ENCODE assay signal across 10 cellular contexts in the genomic region with DNA sequence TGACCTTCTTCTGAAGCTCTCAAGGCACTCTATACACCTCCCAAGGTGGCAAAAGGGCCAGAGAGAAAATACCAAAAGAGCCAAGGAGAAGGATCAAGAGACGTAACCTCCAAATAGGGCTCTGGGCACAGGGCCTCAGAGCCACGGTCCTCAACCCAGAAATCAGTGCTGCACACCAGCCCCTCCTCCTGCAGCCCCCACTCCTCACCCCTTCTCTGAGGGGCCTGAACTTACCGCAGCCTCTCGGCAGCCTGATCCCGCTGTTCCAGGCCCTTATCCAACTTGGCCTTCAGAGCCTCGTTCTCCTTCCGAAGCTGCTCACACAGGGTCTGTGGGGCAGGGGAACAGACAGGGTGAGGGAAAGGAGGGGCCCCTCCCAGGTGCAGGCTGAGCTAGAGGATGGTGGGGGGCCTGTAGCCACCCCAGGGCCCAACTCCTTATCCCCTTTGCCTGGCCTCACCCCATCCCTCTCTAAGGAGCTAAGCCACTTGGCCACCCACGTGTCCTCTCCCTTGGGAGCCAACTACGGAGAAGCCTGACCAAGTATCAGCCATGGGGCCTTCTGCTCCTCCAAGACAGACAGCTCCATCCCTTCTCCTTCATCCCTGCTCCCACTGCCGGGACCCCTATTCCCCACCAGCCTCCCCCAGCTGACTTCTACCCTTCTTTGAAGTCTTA. TPM values are rescaled to one million over a fixed set of nuclear protein-coding genes. Genes with fewer than 3 reads are reported as not detected.
DNase-seq lines count a peak whose midpoint lies in the region; ATAC-seq, FAIRE-seq and TF ChIP-seq lines count a peak whose summit lies in the region.
"Had no signal": no experiment of that assay in that cellular context is flagged by ENCODE, and none has a peak within 500 bp of the region (broad histone marks: within the 10 kb centered on the region; RNA-seq: fewer than 3 reads in every experiment).

No MANE protein-coding gene starts in this region.

- intact Hi-C loops in kidney (cut with DNase I), result loop anchor here (5.0 kb wide), 1 partner anchor 65 kb away; no protein-coding TSS in a partner anchor

- H3K27ac ChIP-seq in kidney (ENCODE audit: low read depth in 2 of 2, low read length in 2 of 2) (peak overlapping the region in 1 of 2 donors; percentile 8), tibial nerve (peak overlapping the region in 3 of 4 donors; percentile 36 to 70 (median 55))

- TF ChIP-seq CTCF in kidney (IDR thresholded peaks at IDR 0.05; ENCODE audit: borderline replicate concordance, extremely low read depth, insufficient read depth) (no peak), tibial nerve (IDR thresholded peaks at IDR 0.05) (peak in 1 of 5 experiments; percentile 2)

- no peak for DNase-seq in activated T-cell treated with anti-CD3 and anti-CD28 coated beads, Interleukin-2, amount 50 U/mL, for 24 hours
- DNase-seq in activated T-cell treated with anti-CD3 and anti-CD28 coated beads for 4 hours, result no peak
- no peak for DNase-seq in T-helper 17 cell
- peak; percentile 56 for DNase-seq in kidney
- no peak for DNase-seq in tibial nerve (ENCODE audit: low spot score in 2 of 2)
- DNase-seq in stimulated activated CD4-positive, alpha-beta T cell treated with anti-CD3 and anti-CD28 coated beads, Interleukin-2, amount 100 ng/mL, for 48 hours, result no peak
- DNase-seq in iPS-NIHi7 (ENCODE audit: extremely low spot score), result no peak
- DNase-seq: NCI-H1048 had no signal

- no peak overlapping the region for H3K4me3 Mint-ChIP-seq in activated T-cell treated with anti-CD3 and anti-CD28 coated beads, Interleukin-2, amount 50 U/mL, for 24 hours
- no peak overlapping the region for H3K4me3 Mint-ChIP-seq in T-helper 17 cell

- ATAC-seq in T-helper 17 cell (peak; percentile 21), HG02571 (IDR thresholded peaks at IDR 0.05; ENCODE audit: unreplicated experiment) (no peak)

- no peaks in the 10 kb centered on the region for H3K27me3 ChIP-seq in tibial nerve
- H3K27me3 ChIP-seq: uterus had no signal

- H3K27me3 Mint-ChIP-seq in activated T-cell treated with anti-CD3 and anti-CD28 coated beads, Interleukin-2, amount 50 U/mL, for 24 hours, result no peaks in the 10 kb centered on the region
- no peaks in the 10 kb centered on the region for H3K27me3 Mint-ChIP-seq in T-helper 17 cell

- H3K9ac ChIP-seq in kidney (ENCODE audit: low read length in 2 of 2), result peak overlapping the region in 1 of 2 donors; percentile 14

- H3K4me1 ChIP-seq in kidney (ENCODE audit: control insufficient read depth in 1 of 2, insufficient read depth in 1 of 2, low read depth in 1 of 2, low read length in 2 of 2) (peaks cover 13 to 14% of the 10 kb centered on the region in 2 donors), tibial nerve (peaks cover 0 to 35% (median 8%) of the 10 kb centered on the region in 4 donors)
- H3K4me1 ChIP-seq: uterus had no signal

- no peak for FAIRE-seq in kidney (lab: Jason Lieb, UNC)

- H3K9me3 Mint-ChIP-seq in activated T-cell treated with anti-CD3 and anti-CD28 coated beads, Interleukin-2, amount 50 U/mL, for 24 hours, result no peaks in the 10 kb centered on the region

- H3K4me3 ChIP-seq in kidney (ENCODE audit: low read length in 2 of 2), result no peak overlapping the region
- no peak overlapping the region for H3K4me3 ChIP-seq in tibial nerve
- H3K4me3 ChIP-seq: uterus had no signal

- H3K27ac Mint-ChIP-seq in activated T-cell treated with anti-CD3 and anti-CD28 coated beads, Interleukin-2, amount 50 U/mL, for 24 hours, result peak overlapping the region; percentile 83
- peak overlapping the region; percentile 81 for H3K27ac Mint-ChIP-seq in T-helper 17 cell

- H3K4me1 Mint-ChIP-seq in activated T-cell treated with anti-CD3 and anti-CD28 coated beads, Interleukin-2, amount 50 U/mL, for 24 hours (ENCODE audit: low read depth), result peaks cover 14% of the 10 kb centered on the region
- peaks cover 22% of the 10 kb centered on the region for H3K4me1 Mint-ChIP-seq in T-helper 17 cell

- H3K9me3 ChIP-seq in T-helper 17 cell (ENCODE audit: control insufficient read depth, low read length, poor library complexity, severe bottlenecking) (no peaks in the 10 kb centered on the region), kidney (ENCODE audit: control insufficient read depth in 1 of 2, low read length in 2 of 2) (no peaks in the 10 kb centered on the region), tibial nerve (no peaks in the 10 kb centered on the region)
- H3K9me3 ChIP-seq: uterus had no signal

- no peak for TF ChIP-seq POLR2A in tibial nerve (IDR thresholded peaks at IDR 0.05)

- H3K36me3 Mint-ChIP-seq in activated T-cell treated with anti-CD3 and anti-CD28 coated beads, Interleukin-2, amount 50 U/mL, for 24 hours (ENCODE audit: low read depth), result peaks cover 98% of the 10 kb centered on the region
- H3K36me3 Mint-ChIP-seq in T-helper 17 cell (ENCODE audit: low read depth), result peaks cover 7% of the 10 kb centered on the region

- no peak for TF ChIP-seq EP300 in tibial nerve (IDR thresholded peaks at IDR 0.05)

- WGBS in tibial nerve, 2 donors, result 61 to 80% methylated on average over 9 to 10 of the region's 10 CpGs

- peaks cover 39 to 69% of the 10 kb centered on the region in 2 donors for H3K36me3 ChIP-seq in kidney (ENCODE audit: control insufficient read depth in 1 of 2, insufficient read depth in 2 of 2, low read length in 2 of 2)
- H3K36me3 ChIP-seq in tibial nerve, result peaks cover 0 to 100% (median 18%) of the 10 kb centered on the region in 3 donors
- H3K36me3 ChIP-seq: uterus had no signal

RNA-seq across cellular contexts. Expression of a gene that starts 28.8 kb away (rescaled TPM):
- total RNA-seq in T-helper 17 cell, result 100 to 1,000 TPM; 227 to 245 TPM
- total RNA-seq in kidney, result 132 TPM
- 109 TPM for polyA plus RNA-seq in kidney (ENCODE audit: insufficient read depth, low read depth, low replicate concordance)
- 100 to 1,000 TPM in 1 of 4 donors, 10 to 100 TPM in 3; 91.2 to 108 (median 94.3) TPM for total RNA-seq in tibial nerve

RNA-seq across cellular contexts. Expression of a gene that starts 31.7 kb away (rescaled TPM):
- total RNA-seq in T-helper 17 cell (under 1 TPM in 1 of 2 donors, not detected in 1; 0.22 TPM), kidney (1,327 TPM), tibial nerve (1,000 to 10,000 TPM; 3,864 to 9,036 (median 5,113) TPM)
- 27,893 TPM for polyA plus RNA-seq in kidney (ENCODE audit: insufficient read depth, low read depth, low replicate concordance)

Comparison
In these comparisons a context has a peak if more than half of its experiments do, and no peak if none do; other contexts are left out.
1. RNA of a gene that starts 31.7 kb away (total RNA-seq): 3,864 to 9,036 TPM in tibial nerve and 1,327 TPM in kidney (single experiment); 0.22 TPM in T-helper 17 cell; every median in the first group is over 1,000 times any median in the second.